ENCODE assay signal across 8 cellular contexts in genomic region chr17:8060274-8060673, GRCh38. TPM values are rescaled to one million over a fixed set of nuclear protein-coding genes. Genes with fewer than 3 reads are reported as not detected.
DNase-seq lines count a peak whose midpoint lies in the region; ATAC-seq, FAIRE-seq and TF ChIP-seq lines count a peak whose summit lies in the region.

No MANE protein-coding gene starts in this region.

- H3K79me2 ChIP-seq in H1 (ENCODE audit: control insufficient read depth in 1 of 2, insufficient read depth in 2 of 2, low read length in 2 of 2) = no peaks in the 10 kb centered on the region

- H2BK5ac ChIP-seq in H1 (ENCODE audit: low read depth, low read length) (no peak overlapping the region), mesenchymal stem cell (ENCODE audit: low read depth, low read length, poor library complexity, severe bottlenecking) (no peak overlapping the region)

- peaks cover 5 to 22% (median 14%) of the 10 kb centered on the region in 4 experiments for H3K4me1 ChIP-seq in H1 (replicated peaks in 1 of 4; ENCODE audit: control insufficient read depth in 3 of 4, insufficient read depth in 4 of 4, low read length in 3 of 4)
- peaks cover 6% of the 10 kb centered on the region for H3K4me1 ChIP-seq in mesenchymal stem cell (ENCODE audit: control insufficient read depth, insufficient read depth, low read depth, low read length)
- peaks cover 20 to 68% (median 38%) of the 10 kb centered on the region in 4 donors for H3K4me1 ChIP-seq in stomach

- peak; percentile 57 for TF ChIP-seq CTCF in GM12875 (IDR thresholded peaks at IDR 0.05; ENCODE audit: borderline replicate concordance, insufficient read depth, low read depth, low read length)
- TF ChIP-seq CTCF in H1 (IDR thresholded peaks at IDR 0.05; ENCODE audit: control extremely low read depth in 1 of 3, insufficient read depth in 1 of 3, low read depth in 1 of 3, low read length in 3 of 3) = peak; percentile 27 to 80 (median 63)
- peak in 5 of 7 experiments; percentile 55 to 80 (median 71) for TF ChIP-seq CTCF in stomach (IDR thresholded peaks at IDR 0.05)

- no peak for TF ChIP-seq POLR2A in H1 (IDR thresholded peaks at IDR 0.05; ENCODE audit: control extremely low read depth in 1 of 2, low read depth in 2 of 2, low read length in 2 of 2)
- TF ChIP-seq POLR2A in stomach (IDR thresholded peaks at IDR 0.05) = no peak

- H2BK20ac ChIP-seq in H1 (ENCODE audit: low read length) = no peak overlapping the region

- no peak overlapping the region for H3K56ac ChIP-seq in H1 (replicated peaks; ENCODE audit: insufficient read length, low read depth, low read length)

- no peak overlapping the region for H3K4ac ChIP-seq in H1 (replicated peaks; ENCODE audit: insufficient read length, low read depth, low read length)
- no peak overlapping the region for H3K4ac ChIP-seq in mesenchymal stem cell (ENCODE audit: low read depth in 1 of 2, low read length in 2 of 2)

- H3K4me2 ChIP-seq in H1 (ENCODE audit: insufficient read depth in 1 of 2, low read depth in 2 of 2, low read length in 2 of 2) = no peak overlapping the region
- no peak overlapping the region for H3K4me2 ChIP-seq in mesenchymal stem cell (ENCODE audit: low read length, poor library complexity, severe bottlenecking)

- no peak overlapping the region for H2BK120ac ChIP-seq in H1 (replicated peaks; ENCODE audit: low read depth, low read length)
- no peak overlapping the region for H2BK120ac ChIP-seq in mesenchymal stem cell (ENCODE audit: low read depth, low read length)

- FAIRE-seq in H1 (lab: Jason Lieb, UNC) = peak; percentile 87

- no peak for ATAC-seq in HG03108 (IDR thresholded peaks at IDR 0.05; ENCODE audit: unreplicated experiment)

- H4K91ac ChIP-seq in H1 (replicated peaks; ENCODE audit: insufficient read length, low read length) (peak overlapping the region; percentile 54), mesenchymal stem cell (ENCODE audit: low read length) (no peak overlapping the region)

- no peaks in the 10 kb centered on the region for H4K20me1 ChIP-seq in H1 (replicated peaks in 1 of 2; ENCODE audit: control insufficient read depth in 1 of 2, insufficient read depth in 2 of 2, low read length in 2 of 2)

- H3K14ac ChIP-seq in H1 (ENCODE audit: insufficient read length) (no peak overlapping the region), mesenchymal stem cell (ENCODE audit: low read length in 2 of 2) (no peak overlapping the region)

- no peaks in the 10 kb centered on the region for H3K79me1 ChIP-seq in H1 (ENCODE audit: low read depth, low read length)
- H3K79me1 ChIP-seq in mesenchymal stem cell (replicated peaks; ENCODE audit: low read length, poor library complexity, severe bottlenecking) = no peaks in the 10 kb centered on the region

- H3K27ac ChIP-seq in H1 (ENCODE audit: low read depth, low read length) (no peak overlapping the region), mesenchymal stem cell (ENCODE audit: low read length, poor library complexity, severe bottlenecking) (no peak overlapping the region), stomach (no peak overlapping the region)

- 18% methylated on average over 10 of the region's 10 CpGs; no CpG with 5 or more reads in 1 of the 2 experiments for WGBS in H1 (ENCODE audit: extremely low coverage in 1 of 2, insufficient coverage in 1 of 2, insufficient read length in 1 of 2, insufficient replicate concordance in 2 of 2, low coverage in 1 of 2, low lambda C conversion rate in 2 of 2, missing lambda C conversion rate in 1 of 2), 2 experiments
- 10% methylated on average over 8 of the region's 10 CpGs for WGBS in mesenchymal stem cell
- 3 to 7% (median 5%) methylated on average over 10 of the region's 10 CpGs for WGBS in stomach, 5 donors

- H3K23me2 ChIP-seq in H1 (ENCODE audit: low read depth, low read length) = peaks cover 9% of the 10 kb centered on the region; the same call in 1 of the 2 replicates

- no peak overlapping the region for H3K18ac ChIP-seq in H1 (ENCODE audit: extremely low read depth, low read length)
- H3K18ac ChIP-seq in mesenchymal stem cell (ENCODE audit: low read depth in 1 of 2, low read length in 2 of 2) = no peak overlapping the region

- H2AK5ac ChIP-seq in H1 (ENCODE audit: low read depth, low read length) (no peak overlapping the region), mesenchymal stem cell (ENCODE audit: low read length, severe bottlenecking) (no peak overlapping the region)

- H3K27me3 ChIP-seq in H1 (replicated peaks in 1 of 4; ENCODE audit: control insufficient read depth in 3 of 4, extremely low read depth in 1 of 4, insufficient read depth in 3 of 4, low read length in 3 of 4) (peaks cover 5 to 24% (median 24%) of the 10 kb centered on the region in 4 experiments; a peak in 5 of 7 replicates), mesenchymal stem cell (ENCODE audit: control insufficient read depth in 1 of 2, insufficient read depth in 1 of 2, low read length in 2 of 2) (peaks cover 69 to 73% of the 10 kb centered on the region in 2 experiments), stomach (peaks cover 0 to 87% (median 35%) of the 10 kb centered on the region in 3 donors)

- intact Hi-C loops in stomach (cut with DNase I; ENCODE audit: low total_unique reads) = no loop called here

- no peak overlapping the region for H4K8ac ChIP-seq in H1 (ENCODE audit: extremely low read depth, insufficient read depth, low read length)
- no peak overlapping the region for H4K8ac ChIP-seq in mesenchymal stem cell (ENCODE audit: low read length)

- no peak overlapping the region for H3K9ac ChIP-seq in H1 (replicated peaks in 1 of 4; ENCODE audit: extremely low read depth in 1 of 4, low read depth in 3 of 4, low read length in 3 of 4)
- H3K9ac ChIP-seq in mesenchymal stem cell (ENCODE audit: low read length) = no peak overlapping the region

- H3K9me3 ChIP-seq in H1 (ENCODE audit: insufficient read depth in 2 of 2, low read depth in 1 of 2, low read length in 1 of 2) (no peaks in the 10 kb centered on the region), mesenchymal stem cell (ENCODE audit: control insufficient read depth, low read length) (no peaks in the 10 kb centered on the region), stomach (no peaks in the 10 kb centered on the region)

- no peaks in the 10 kb centered on the region for H3K36me3 ChIP-seq in H1 (ENCODE audit: control insufficient read depth in 2 of 4, insufficient read depth in 4 of 4, low read length in 3 of 4)
- no peaks in the 10 kb centered on the region for H3K36me3 ChIP-seq in mesenchymal stem cell (ENCODE audit: control insufficient read depth in 1 of 2, insufficient read depth in 2 of 2, low read depth in 1 of 2, low read length in 2 of 2)
- H3K36me3 ChIP-seq in stomach = no peaks in the 10 kb centered on the region

- H2AFZ ChIP-seq in H1 (ENCODE audit: low read length) (no peak overlapping the region), mesenchymal stem cell (ENCODE audit: low read depth, low read length) (no peak overlapping the region)

- POLR2A ChIA-PET in H1 (lab: Charles Lee; ENCODE audit: partially characterized antibody) = interaction anchor here (0.5 to 3.3 kb wide), 10 partner anchors 9 to 370 kb away, joined by 3 to 17 read pairs (median 3); no protein-coding TSS in a partner anchor

- CTCF ChIA-PET in H1 (lab: Charles Lee; ENCODE audit: partially characterized antibody) = interaction anchor here (0.6 to 11.6 kb wide), 40 partner anchors 13 to 317 kb away, joined by 3 to 270 read pairs (median 4); partner anchors contain the start of genes ALOX12B, ALOXE3, CTC1 and HES7

- H2BK15ac ChIP-seq in H1 (ENCODE audit: low read length) (no peak overlapping the region), mesenchymal stem cell (ENCODE audit: low read depth, poor library complexity, severe bottlenecking) (no peak overlapping the region)

- no peak overlapping the region for H3K4me3 ChIP-seq in GM12875 (ENCODE audit: low read depth, low read length)
- no peak overlapping the region for H3K4me3 ChIP-seq in H1 (ENCODE audit: extremely low read depth in 1 of 4, insufficient read depth in 2 of 4, low read depth in 3 of 4, low read length in 4 of 4)
- no peak overlapping the region for H3K4me3 ChIP-seq in mesenchymal stem cell (ENCODE audit: insufficient read depth in 1 of 2, low read depth in 1 of 2, low read length in 2 of 2)
- H3K4me3 ChIP-seq in stomach = no peak overlapping the region

- H3K23ac ChIP-seq in H1 (ENCODE audit: insufficient read length) = no peak overlapping the region
- H3K23ac ChIP-seq in mesenchymal stem cell (ENCODE audit: low read length in 2 of 2) = no peak overlapping the region

- TF ChIP-seq RAD21 in H1 (IDR thresholded peaks at IDR 0.05 in 1 of 2, conservative IDR thresholded peaks at IDR 0.05 in 1 of 2; ENCODE audit: low read depth in 2 of 2, low read length in 2 of 2) = peak; percentile 91 to 94

- H2BK12ac ChIP-seq in H1 (ENCODE audit: low read depth, low read length) (no peak overlapping the region), mesenchymal stem cell (ENCODE audit: low read length in 2 of 2) (no peak overlapping the region)

- no peak for TF ChIP-seq EP300 in H1 (IDR thresholded peaks at IDR 0.05; ENCODE audit: borderline replicate concordance in 1 of 2, low read depth in 2 of 2, low read length in 2 of 2)
- no peak for TF ChIP-seq EP300 in stomach (IDR thresholded peaks at IDR 0.05)

- no peak overlapping the region for H4K5ac ChIP-seq in H1 (ENCODE audit: insufficient read length, low read depth, low read length)

- DNase-seq in AG08395 (ENCODE audit: low spot score) (peak; percentile 84), NCI-H226 (peak; percentile 35), H1 (ENCODE audit: low read depth in 1 of 2, low spot score in 2 of 2) (peak in 1 of 2 experiments; percentile 79), mesenchymal stem cell (peak; percentile 79), stomach (peak; percentile 64)
- DNase-seq in activated CD4-positive, alpha-beta T cell treated with anti-CD3 and anti-CD28 coated beads, Interleukin-2, amount 50 U/mL, for 4 hours = peak; percentile 46 to 49

RNA-seq across cellular contexts. Expression of gene ALOX15B, which starts 21.4 kb away (rescaled TPM):
- total RNA-seq in H1 (2021; fragmentation: NEBNext Ultra II Directional; extraction: Animal tissue kit (Norgen Biotek cat#: 25700)) = 0.46 and 0.63 TPM in 2 replicates
- polyA plus RNA-seq in H1 (2011; rRNA removed) (0.91 and 1.4 TPM in 2 replicates), stomach (10 to 100 TPM in 1 of 3 donors, 1 to 10 TPM in 2; 2.4 to 10.5 (median 3.1) TPM)
- 0.76 TPM for polyA plus RNA-seq in H1 (2011; cell fraction: cytosol; rRNA removed)
- polyA plus RNA-seq in H1 (2011; cell fraction: nucleus; rRNA removed) = 1.3 TPM
- 0.42 to 0.79 TPM (median 0.60 TPM) in 4 replicates for polyA plus RNA-seq in H1 (2012, experiment 1 of 2)
- polyA plus RNA-seq in H1 (2012, experiment 2 of 2) = 0.26 TPM
- 0.73 TPM for polyA plus RNA-seq in H1 (2013, experiment 1 of 2)
- 0.70 TPM for polyA plus RNA-seq in H1 (2013, experiment 2 of 2)
- polyA minus RNA-seq in H1 (2011; rRNA and poly(A)+ RNA removed) = 0.51 and 0.63 TPM in 2 replicates
- polyA minus RNA-seq in H1 (2011; cell fraction: cytosol; rRNA and poly(A)+ RNA removed) = not detected
- 0.70 TPM for polyA minus RNA-seq in H1 (2011; cell fraction: nucleus; rRNA and poly(A)+ RNA removed)
- 0.11 TPM for polyA plus RNA-seq in mesenchymal stem cell (2013, experiment 1 of 2)
- polyA plus RNA-seq in mesenchymal stem cell (2013, experiment 2 of 2) = 0.11 TPM
- total RNA-seq in stomach = 1 to 10 TPM in 4 of 5 donors, not detected in 1; 1.5 to 7.0 (median 2.6) TPM

RNA-seq across cellular contexts. Expression of gene ALOX12B, which starts 27.2 kb away (rescaled TPM):
- not detected in 2 replicates for total RNA-seq in H1 (2021; fragmentation: NEBNext Ultra II Directional; extraction: Animal tissue kit (Norgen Biotek cat#: 25700))
- polyA plus RNA-seq in H1 (2011; rRNA removed) = 0.82 and 0.86 TPM in 2 replicates
- 0.45 TPM for polyA plus RNA-seq in H1 (2011; cell fraction: cytosol; rRNA removed)
- polyA plus RNA-seq in H1 (2011; cell fraction: nucleus; rRNA removed) = 0.88 TPM
- 0.48 to 1.3 TPM (median 0.92 TPM) in 4 replicates for polyA plus RNA-seq in H1 (2012, experiment 1 of 2)
- polyA plus RNA-seq in H1 (2012, experiment 2 of 2) = 0.96 TPM
- polyA plus RNA-seq in H1 (2013, experiment 1 of 2) = 0.12 TPM
- 0.26 TPM for polyA plus RNA-seq in H1 (2013, experiment 2 of 2)
- 0.41 and 0.82 TPM in 2 replicates for polyA minus RNA-seq in H1 (2011; rRNA and poly(A)+ RNA removed)
- polyA minus RNA-seq in H1 (2011; cell fraction: cytosol; rRNA and poly(A)+ RNA removed) = not detected
- not detected for polyA minus RNA-seq in H1 (2011; cell fraction: nucleus; rRNA and poly(A)+ RNA removed)
- not detected for polyA plus RNA-seq in mesenchymal stem cell (2013, experiment 1 of 2)
- polyA plus RNA-seq in mesenchymal stem cell (2013, experiment 2 of 2) = not detected
- total RNA-seq in stomach = not detected
- polyA plus RNA-seq in stomach = under 1 TPM in 1 of 3 donors, not detected in 2; 0.88 TPM

RNA-seq across cellular contexts. Expression of gene GUCY2D, which starts 57.9 kb away (rescaled TPM):
- 0.48 and 0.59 TPM in 2 replicates for total RNA-seq in H1 (2021; fragmentation: NEBNext Ultra II Directional; extraction: Animal tissue kit (Norgen Biotek cat#: 25700))
- 0.20 and 0.31 TPM in 2 replicates for polyA plus RNA-seq in H1 (2011; rRNA removed)
- polyA plus RNA-seq in H1 (2011; cell fraction: cytosol; rRNA removed) = 0.27 TPM
- polyA plus RNA-seq in H1 (2011; cell fraction: nucleus; rRNA removed) = 0.66 TPM
- polyA plus RNA-seq in H1 (2012, experiment 1 of 2) = 0.19 to 0.70 TPM (median 0.62 TPM) in 3 of 4 replicates, not detected in the other
- not detected for polyA plus RNA-seq in H1 (2012, experiment 2 of 2)
- 0.36 TPM for polyA plus RNA-seq in H1 (2013, experiment 1 of 2)
- 0.28 TPM for polyA plus RNA-seq in H1 (2013, experiment 2 of 2)
- 0.29 and 0.60 TPM in 2 replicates for polyA minus RNA-seq in H1 (2011; rRNA and poly(A)+ RNA removed)
- polyA minus RNA-seq in H1 (2011; cell fraction: cytosol; rRNA and poly(A)+ RNA removed) = 1.8 TPM
- 0.40 TPM for polyA minus RNA-seq in H1 (2011; cell fraction: nucleus; rRNA and poly(A)+ RNA removed)
- polyA plus RNA-seq in mesenchymal stem cell (2013, experiment 1 of 2) = not detected
- polyA plus RNA-seq in mesenchymal stem cell (2013, experiment 2 of 2) = not detected
- total RNA-seq in stomach = not detected
- polyA plus RNA-seq in stomach = under 1 TPM in 1 of 3 donors, not detected in 2; 0.25 TPM

RNA-seq across cellular contexts. Expression of gene ALOXE3, which starts 58.0 kb away (rescaled TPM):
- not detected in 2 replicates for total RNA-seq in H1 (2021; fragmentation: NEBNext Ultra II Directional; extraction: Animal tissue kit (Norgen Biotek cat#: 25700))
- polyA plus RNA-seq in H1 (2011; rRNA removed) (0.26 and 0.55 TPM in 2 replicates), stomach (under 1 TPM in 2 of 3 donors, not detected in 1; 0.12 to 0.43 TPM)
- polyA plus RNA-seq in H1 (2011; cell fraction: cytosol; rRNA removed) = 0.17 TPM
- polyA plus RNA-seq in H1 (2011; cell fraction: nucleus; rRNA removed) = 0.40 TPM
- 0.17 to 0.50 TPM (median 0.31 TPM) in 4 replicates for polyA plus RNA-seq in H1 (2012, experiment 1 of 2)
- 0.16 TPM for polyA plus RNA-seq in H1 (2012, experiment 2 of 2)
- 0.34 TPM for polyA plus RNA-seq in H1 (2013, experiment 1 of 2)
- polyA plus RNA-seq in H1 (2013, experiment 2 of 2) = 0.07 TPM
- polyA minus RNA-seq in H1 (2011; rRNA and poly(A)+ RNA removed) = 0.09 and 0.27 TPM in 2 replicates
- polyA minus RNA-seq in H1 (2011; cell fraction: cytosol; rRNA and poly(A)+ RNA removed) = not detected
- polyA minus RNA-seq in H1 (2011; cell fraction: nucleus; rRNA and poly(A)+ RNA removed) = not detected
- 0.01 TPM for polyA plus RNA-seq in mesenchymal stem cell (2013, experiment 1 of 2)
- polyA plus RNA-seq in mesenchymal stem cell (2013, experiment 2 of 2) = not detected
- total RNA-seq in stomach = not detected
